ENCODE assay signal across 17 cellular contexts in the genomic region with DNA sequence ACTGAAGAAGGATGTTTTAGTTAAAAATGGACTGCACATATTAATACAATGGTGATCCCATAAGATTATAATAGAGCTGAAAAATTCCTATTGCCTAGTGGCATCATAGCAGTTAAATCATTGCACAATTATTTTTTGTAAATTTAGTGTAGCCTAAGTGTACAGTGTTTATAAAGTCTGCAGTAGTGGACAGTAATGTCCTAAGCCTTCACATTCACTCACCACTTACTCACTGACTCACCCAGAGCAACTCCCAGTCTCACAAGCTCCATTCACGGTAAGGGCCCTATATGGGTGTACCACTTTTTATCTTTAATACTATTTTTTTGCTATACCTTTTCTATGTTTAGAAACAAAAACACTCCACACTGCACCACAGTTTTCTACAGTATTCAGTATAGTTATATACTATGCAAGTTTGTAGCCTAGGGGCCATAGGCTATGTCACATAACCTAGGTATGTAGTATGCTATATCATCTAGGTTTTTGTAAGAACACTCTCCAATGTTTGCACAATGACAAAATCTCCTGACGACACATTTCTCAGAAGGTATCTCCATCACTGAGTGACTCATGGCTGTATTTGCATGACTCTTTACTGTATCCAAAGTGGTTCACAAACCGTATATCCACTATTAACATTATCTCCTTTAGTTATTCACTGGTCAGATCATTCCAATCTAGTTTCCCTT.
DNase-seq lines count a peak whose midpoint lies in the region; ATAC-seq, FAIRE-seq and TF ChIP-seq lines count a peak whose summit lies in the region.
"Had no signal": no experiment of that assay in that cellular context is flagged by ENCODE, and none has a peak within 500 bp of the region (broad histone marks: within the 10 kb centered on the region; RNA-seq: fewer than 3 reads in every experiment).

No MANE protein-coding gene starts in this region.

- peak; percentile 20 for DNase-seq in HPDE6-E6E7 (ENCODE audit: extremely low spot score)
- peak; percentile 54 for DNase-seq in adipocyte (ENCODE audit: low read depth)
- DNase-seq in keratinocyte (ENCODE audit: low read depth, low spot score): peak; percentile 42
- DNase-seq in NCI-H2227 (lab: John Stamatoyannopoulos, UW; ENCODE audit: unreplicated experiment): no peak
- no peak for DNase-seq in osteoblast (ENCODE audit: insufficient read length, low spot score, missing footprints)
- no peak for DNase-seq in NCI-H774 (lab: John Stamatoyannopoulos, UW)
- DNase-seq: activated CD4-positive, alpha-beta T cell treated with anti-CD3 and anti-CD28 coated beads, Interleukin-2, amount 50 U/mL, for 4 hours; adrenal gland; Caco-2; NCI-H2171; SIG-M5; stimulated activated CD4-positive, alpha-beta T cell treated with anti-CD3 and anti-CD28 coated beads, Interleukin-4, amount 100 ng/mL, for 1 hour; upper lobe of left lung had no signal

- peak; percentile 64 for FAIRE-seq in keratinocyte (lab: Jason Lieb, UNC)
- FAIRE-seq: GM18507, HTR-8/SVneo had no signal

- dilution Hi-C loops in keratinocyte (cut with MboI; ENCODE audit: extremely low pct_ligation_motif_present, low sequenced_read_pairs): no loop called here

- H3K79me2 ChIP-seq in ACC112 (ENCODE audit: control insufficient read depth, insufficient read depth, low read length, unreplicated experiment) (no peaks in the 10 kb centered on the region), keratinocyte (ENCODE audit: control insufficient read depth, insufficient read depth, low read length) (no peaks in the 10 kb centered on the region), osteoblast (ENCODE audit: insufficient read depth, low read length) (no peaks in the 10 kb centered on the region)

- ATAC-seq in HG03439 (IDR thresholded peaks at IDR 0.05; ENCODE audit: unreplicated experiment): no peak

- H3K27ac ChIP-seq in ACC112 (ENCODE audit: low read depth, low read length): peak overlapping the region; percentile 70
- no peak overlapping the region for H3K27ac ChIP-seq in keratinocyte (ENCODE audit: control insufficient read depth, insufficient read depth, low read length)
- H3K27ac ChIP-seq in osteoblast (ENCODE audit: low read depth, low read length): no peak overlapping the region
- H3K27ac ChIP-seq: adrenal gland, upper lobe of left lung had no signal

- no peaks in the 10 kb centered on the region for H3K9me3 ChIP-seq in adipocyte (ENCODE audit: control insufficient read depth, low read length)
- no peaks in the 10 kb centered on the region for H3K9me3 ChIP-seq in keratinocyte (ENCODE audit: control insufficient read depth, low read depth, low read length)
- H3K9me3 ChIP-seq in osteoblast (ENCODE audit: low read depth, low read length): no peaks in the 10 kb centered on the region
- H3K9me3 ChIP-seq: Caco-2, upper lobe of left lung had no signal

- H3K9ac ChIP-seq in adipocyte (ENCODE audit: low read length) (no peak overlapping the region), keratinocyte (ENCODE audit: control insufficient read depth, extremely low read depth, insufficient read depth, low read length) (no peak overlapping the region)

- TF ChIP-seq CTCF in keratinocyte (optimal IDR thresholded peaks at IDR 0.05 in 1 of 3, IDR thresholded peaks at IDR 0.05 in 1 of 3, conservative IDR thresholded peaks at IDR 0.05 in 1 of 3; ENCODE audit: extremely low read depth in 1 of 3, insufficient read depth in 2 of 3, low read length in 3 of 3) (no peak), osteoblast (IDR thresholded peaks at IDR 0.05; ENCODE audit: extremely low read depth, low read depth, low read length) (no peak)

- no peaks in the 10 kb centered on the region for H4K20me1 ChIP-seq in keratinocyte (ENCODE audit: control insufficient read depth, extremely low read depth, insufficient read depth, low read length)
- H4K20me1 ChIP-seq in osteoblast (ENCODE audit: insufficient read depth, low read length): no peaks in the 10 kb centered on the region

- H3K36me3 ChIP-seq in ACC112 (ENCODE audit: insufficient read depth, low read length) (no peaks in the 10 kb centered on the region), adipocyte (ENCODE audit: control insufficient read depth, insufficient read depth, low read length, severe bottlenecking) (no peaks in the 10 kb centered on the region), keratinocyte (ENCODE audit: control insufficient read depth in 2 of 2, extremely low read depth in 1 of 2, insufficient read depth in 2 of 2, low read length in 2 of 2) (no peaks in the 10 kb centered on the region), osteoblast (ENCODE audit: insufficient read depth, low read length) (no peaks in the 10 kb centered on the region)
- H3K36me3 ChIP-seq: adrenal gland, upper lobe of left lung had no signal

- H3K9me1 ChIP-seq in keratinocyte (ENCODE audit: control insufficient read depth, extremely low read depth, insufficient read depth, low read length): no peaks in the 10 kb centered on the region

- H3K4me1 ChIP-seq in ACC112 (ENCODE audit: control insufficient read depth, insufficient read depth, low read length, unreplicated experiment) (peaks cover 18% of the 10 kb centered on the region), adipocyte (ENCODE audit: control insufficient read depth, insufficient read depth, low read length) (no peaks in the 10 kb centered on the region), keratinocyte (ENCODE audit: control insufficient read depth, extremely low read depth, insufficient read depth, low read length) (peaks cover 19% of the 10 kb centered on the region), osteoblast (ENCODE audit: insufficient read depth, low read length) (no peaks in the 10 kb centered on the region)
- H3K4me1 ChIP-seq: adrenal gland, upper lobe of left lung had no signal

- H3K4me3 ChIP-seq in ACC112 (ENCODE audit: low read depth, low read length) (no peak overlapping the region), adipocyte (ENCODE audit: low read length) (no peak overlapping the region), keratinocyte (ENCODE audit: control insufficient read depth in 2 of 3, extremely low read depth in 1 of 3, insufficient read depth in 2 of 3, low read depth in 1 of 3, low read length in 3 of 3) (no peak overlapping the region), osteoblast (ENCODE audit: insufficient read depth, low read length) (no peak overlapping the region)
- H3K4me3 ChIP-seq: adrenal gland, upper lobe of left lung had no signal

- H3K27me3 ChIP-seq in ACC112 (ENCODE audit: insufficient read depth, low read length) (no peaks in the 10 kb centered on the region), adipocyte (replicated peaks; ENCODE audit: control insufficient read depth, insufficient read depth, low read length) (no peaks in the 10 kb centered on the region), keratinocyte (ENCODE audit: control insufficient read depth, extremely low read depth, insufficient read depth, low read length) (no peaks in the 10 kb centered on the region), osteoblast (ENCODE audit: insufficient read depth, low read length) (no peaks in the 10 kb centered on the region)
- H3K27me3 ChIP-seq: adrenal gland, upper lobe of left lung had no signal

- H2AFZ ChIP-seq in ACC112 (ENCODE audit: low read length, unreplicated experiment) (no peak overlapping the region), keratinocyte (ENCODE audit: control insufficient read depth, low read length) (no peak overlapping the region), osteoblast (ENCODE audit: low read length) (no peak overlapping the region)

- H3K4me2 ChIP-seq in keratinocyte (ENCODE audit: control insufficient read depth, extremely low read depth, insufficient read depth, low read depth, low read length): no peak overlapping the region
- H3K4me2 ChIP-seq in osteoblast (ENCODE audit: insufficient read depth, low read length): no peak overlapping the region

Comparison
In these comparisons a context has a peak if more than half of its experiments do, and no peak if none do; other contexts are left out.
1. DNase-seq: peak in HPDE6-E6E7 (single experiment), adipocyte (single experiment) and keratinocyte (single experiment); none in NCI-H2227 (single experiment), osteoblast (single experiment) and NCI-H774 (single experiment).